In genomic region chr10:74823791-74824183, GRCh38 we compare ENCODE assay signal across 8 cellular contexts. TPM values are rescaled to one million over a fixed set of nuclear protein-coding genes. Genes with fewer than 3 reads are reported as not detected.
DNase-seq lines count a peak whose midpoint lies in the region; ATAC-seq and TF ChIP-seq lines count a peak whose summit lies in the region.

No MANE protein-coding gene starts in this region.

- no peaks in the 10 kb centered on the region for H3K27me3 ChIP-seq in ACC112 (ENCODE audit: insufficient read depth, low read length)
- no peaks in the 10 kb centered on the region for H3K27me3 ChIP-seq in GM23338 (ENCODE audit: insufficient read depth)

- peak overlapping the region; percentile 96 for H3K4me2 ChIP-seq in GM23338

- H4K20me1 ChIP-seq in GM23338 (replicated peaks; ENCODE audit: insufficient read depth) = no peaks in the 10 kb centered on the region

- peak overlapping the region; percentile 98; the same call in 1 of the 2 replicates for H3K4me3 ChIP-seq in ACC112 (ENCODE audit: low read depth, low read length)
- H3K4me3 ChIP-seq in GM23338 = peak overlapping the region; percentile 85

- peaks cover 30% of the 10 kb centered on the region for H3K4me1 ChIP-seq in ACC112 (ENCODE audit: control insufficient read depth, insufficient read depth, low read length, unreplicated experiment)
- H3K4me1 ChIP-seq in GM23338 (ENCODE audit: insufficient read depth) = peaks cover 14% of the 10 kb centered on the region

- peaks cover 3% of the 10 kb centered on the region; the same call in 2 of the 3 replicates for H3K9me3 Mint-ChIP-seq in GM23338
- H3K9me3 Mint-ChIP-seq in activated naive CD8-positive, alpha-beta T cell treated with anti-CD3 and anti-CD28 coated beads, Interleukin-2, amount 50 U/mL, for 24 hours = peaks cover 5% of the 10 kb centered on the region
- no peaks in the 10 kb centered on the region for H3K9me3 Mint-ChIP-seq in naive thymus-derived CD8-positive, alpha-beta T cell

- DNase-seq in GM23338 (ENCODE audit: low spot score) (no peak), NCI-H2029 (lab: John Stamatoyannopoulos, UW) (no peak), AG08396 (ENCODE audit: low spot score) (no peak)
- DNase-seq in activated naive CD8-positive, alpha-beta T cell treated with anti-CD3 and anti-CD28 coated beads, Interleukin-2, amount 50 U/mL, for 24 hours = no peak
- DNase-seq in naive thymus-derived CD8-positive, alpha-beta T cell = no peak

- no peak overlapping the region for H3K27ac ChIP-seq in ACC112 (ENCODE audit: low read depth, low read length)
- H3K27ac ChIP-seq in GM23338 (ENCODE audit: low read depth) = no peak overlapping the region

- POLR2A ChIA-PET in naive thymus-derived CD8-positive, alpha-beta T cell (lab: Charles Lee) = interaction anchor here (0.6 to 3.2 kb wide), 6 partner anchors 9 to 673 kb away, joined by 3 to 17 read pairs (median 3); partner anchors contain the start of gene AP3M1

- H3K79me2 ChIP-seq in ACC112 (ENCODE audit: control insufficient read depth, insufficient read depth, low read length, unreplicated experiment) (peaks cover 13% of the 10 kb centered on the region), GM23338 (replicated peaks; ENCODE audit: insufficient read depth) (peaks cover 18% of the 10 kb centered on the region)

- H3K4me3 Mint-ChIP-seq in GM23338 = peak overlapping the region; percentile 86
- peak overlapping the region; percentile 93 for H3K4me3 Mint-ChIP-seq in activated naive CD8-positive, alpha-beta T cell treated with anti-CD3 and anti-CD28 coated beads, Interleukin-2, amount 50 U/mL, for 24 hours
- H3K4me3 Mint-ChIP-seq in naive thymus-derived CD8-positive, alpha-beta T cell = peak overlapping the region; percentile 82 to 93 (median 86)

- TF ChIP-seq CTCF in GM23338 (conservative IDR thresholded peaks at IDR 0.05; ENCODE audit: low read depth in 2 of 2) = no peak

- peak overlapping the region; percentile 28 for H3K27ac Mint-ChIP-seq in GM23338
- H3K27ac Mint-ChIP-seq in activated naive CD8-positive, alpha-beta T cell treated with anti-CD3 and anti-CD28 coated beads, Interleukin-2, amount 50 U/mL, for 24 hours = peak overlapping the region; percentile 85
- peak overlapping the region in 9 of 10 donors; percentile 82 to 97 (median 93) for H3K27ac Mint-ChIP-seq in naive thymus-derived CD8-positive, alpha-beta T cell

- no peaks in the 10 kb centered on the region for H3K36me3 Mint-ChIP-seq in GM23338 (ENCODE audit: low read depth)
- H3K36me3 Mint-ChIP-seq in activated naive CD8-positive, alpha-beta T cell treated with anti-CD3 and anti-CD28 coated beads, Interleukin-2, amount 50 U/mL, for 24 hours (ENCODE audit: low read depth) = no peaks in the 10 kb centered on the region
- H3K36me3 Mint-ChIP-seq in naive thymus-derived CD8-positive, alpha-beta T cell = no peaks in the 10 kb centered on the region

- H3K9me2 ChIP-seq in GM23338 (ENCODE audit: insufficient read depth) = no peaks in the 10 kb centered on the region

- H3K27me3 Mint-ChIP-seq in GM23338 (ENCODE audit: insufficient read depth, low read depth, poor library complexity) = peaks cover 25% of the 10 kb centered on the region
- H3K27me3 Mint-ChIP-seq in activated naive CD8-positive, alpha-beta T cell treated with anti-CD3 and anti-CD28 coated beads, Interleukin-2, amount 50 U/mL, for 24 hours = no peaks in the 10 kb centered on the region
- no peaks in the 10 kb centered on the region for H3K27me3 Mint-ChIP-seq in naive thymus-derived CD8-positive, alpha-beta T cell

- H3K4me1 Mint-ChIP-seq in GM23338 = peaks cover 37% of the 10 kb centered on the region
- H3K4me1 Mint-ChIP-seq in activated naive CD8-positive, alpha-beta T cell treated with anti-CD3 and anti-CD28 coated beads, Interleukin-2, amount 50 U/mL, for 24 hours = peaks cover 40% of the 10 kb centered on the region
- peaks cover 27 to 56% (median 49%) of the 10 kb centered on the region in 4 donors for H3K4me1 Mint-ChIP-seq in naive thymus-derived CD8-positive, alpha-beta T cell

- H3K36me3 ChIP-seq in ACC112 (ENCODE audit: insufficient read depth, low read length) = no peaks in the 10 kb centered on the region
- no peaks in the 10 kb centered on the region for H3K36me3 ChIP-seq in GM23338 (ENCODE audit: insufficient read depth)

- H3F3A ChIP-seq in GM23338 (replicated peaks; ENCODE audit: low read depth) = no peaks in the 10 kb centered on the region

- no peak overlapping the region for H2AFZ ChIP-seq in ACC112 (ENCODE audit: low read length, unreplicated experiment)
- H2AFZ ChIP-seq in GM23338 = peak overlapping the region; percentile 94; the same call in 1 of the 2 replicates

- ATAC-seq in GM23338 (no peak), GM21786 (IDR thresholded peaks at IDR 0.05; ENCODE audit: unreplicated experiment) (no peak), HG03460 (IDR thresholded peaks at IDR 0.05; ENCODE audit: unreplicated experiment) (no peak)
- ATAC-seq in activated naive CD8-positive, alpha-beta T cell treated with anti-CD3 and anti-CD28 coated beads, Interleukin-2, amount 50 U/mL, for 24 hours = no peak
- no peak for ATAC-seq in naive thymus-derived CD8-positive, alpha-beta T cell

TF ChIP-seq in GM23338, 12 proteins besides CTCF, POLR2A, EP300 and RAD21 (continues in another document):
- no peak for TF ChIP-seq ETS1 (IDR thresholded peaks at IDR 0.05)
- TF ChIP-seq, protein P1, sequence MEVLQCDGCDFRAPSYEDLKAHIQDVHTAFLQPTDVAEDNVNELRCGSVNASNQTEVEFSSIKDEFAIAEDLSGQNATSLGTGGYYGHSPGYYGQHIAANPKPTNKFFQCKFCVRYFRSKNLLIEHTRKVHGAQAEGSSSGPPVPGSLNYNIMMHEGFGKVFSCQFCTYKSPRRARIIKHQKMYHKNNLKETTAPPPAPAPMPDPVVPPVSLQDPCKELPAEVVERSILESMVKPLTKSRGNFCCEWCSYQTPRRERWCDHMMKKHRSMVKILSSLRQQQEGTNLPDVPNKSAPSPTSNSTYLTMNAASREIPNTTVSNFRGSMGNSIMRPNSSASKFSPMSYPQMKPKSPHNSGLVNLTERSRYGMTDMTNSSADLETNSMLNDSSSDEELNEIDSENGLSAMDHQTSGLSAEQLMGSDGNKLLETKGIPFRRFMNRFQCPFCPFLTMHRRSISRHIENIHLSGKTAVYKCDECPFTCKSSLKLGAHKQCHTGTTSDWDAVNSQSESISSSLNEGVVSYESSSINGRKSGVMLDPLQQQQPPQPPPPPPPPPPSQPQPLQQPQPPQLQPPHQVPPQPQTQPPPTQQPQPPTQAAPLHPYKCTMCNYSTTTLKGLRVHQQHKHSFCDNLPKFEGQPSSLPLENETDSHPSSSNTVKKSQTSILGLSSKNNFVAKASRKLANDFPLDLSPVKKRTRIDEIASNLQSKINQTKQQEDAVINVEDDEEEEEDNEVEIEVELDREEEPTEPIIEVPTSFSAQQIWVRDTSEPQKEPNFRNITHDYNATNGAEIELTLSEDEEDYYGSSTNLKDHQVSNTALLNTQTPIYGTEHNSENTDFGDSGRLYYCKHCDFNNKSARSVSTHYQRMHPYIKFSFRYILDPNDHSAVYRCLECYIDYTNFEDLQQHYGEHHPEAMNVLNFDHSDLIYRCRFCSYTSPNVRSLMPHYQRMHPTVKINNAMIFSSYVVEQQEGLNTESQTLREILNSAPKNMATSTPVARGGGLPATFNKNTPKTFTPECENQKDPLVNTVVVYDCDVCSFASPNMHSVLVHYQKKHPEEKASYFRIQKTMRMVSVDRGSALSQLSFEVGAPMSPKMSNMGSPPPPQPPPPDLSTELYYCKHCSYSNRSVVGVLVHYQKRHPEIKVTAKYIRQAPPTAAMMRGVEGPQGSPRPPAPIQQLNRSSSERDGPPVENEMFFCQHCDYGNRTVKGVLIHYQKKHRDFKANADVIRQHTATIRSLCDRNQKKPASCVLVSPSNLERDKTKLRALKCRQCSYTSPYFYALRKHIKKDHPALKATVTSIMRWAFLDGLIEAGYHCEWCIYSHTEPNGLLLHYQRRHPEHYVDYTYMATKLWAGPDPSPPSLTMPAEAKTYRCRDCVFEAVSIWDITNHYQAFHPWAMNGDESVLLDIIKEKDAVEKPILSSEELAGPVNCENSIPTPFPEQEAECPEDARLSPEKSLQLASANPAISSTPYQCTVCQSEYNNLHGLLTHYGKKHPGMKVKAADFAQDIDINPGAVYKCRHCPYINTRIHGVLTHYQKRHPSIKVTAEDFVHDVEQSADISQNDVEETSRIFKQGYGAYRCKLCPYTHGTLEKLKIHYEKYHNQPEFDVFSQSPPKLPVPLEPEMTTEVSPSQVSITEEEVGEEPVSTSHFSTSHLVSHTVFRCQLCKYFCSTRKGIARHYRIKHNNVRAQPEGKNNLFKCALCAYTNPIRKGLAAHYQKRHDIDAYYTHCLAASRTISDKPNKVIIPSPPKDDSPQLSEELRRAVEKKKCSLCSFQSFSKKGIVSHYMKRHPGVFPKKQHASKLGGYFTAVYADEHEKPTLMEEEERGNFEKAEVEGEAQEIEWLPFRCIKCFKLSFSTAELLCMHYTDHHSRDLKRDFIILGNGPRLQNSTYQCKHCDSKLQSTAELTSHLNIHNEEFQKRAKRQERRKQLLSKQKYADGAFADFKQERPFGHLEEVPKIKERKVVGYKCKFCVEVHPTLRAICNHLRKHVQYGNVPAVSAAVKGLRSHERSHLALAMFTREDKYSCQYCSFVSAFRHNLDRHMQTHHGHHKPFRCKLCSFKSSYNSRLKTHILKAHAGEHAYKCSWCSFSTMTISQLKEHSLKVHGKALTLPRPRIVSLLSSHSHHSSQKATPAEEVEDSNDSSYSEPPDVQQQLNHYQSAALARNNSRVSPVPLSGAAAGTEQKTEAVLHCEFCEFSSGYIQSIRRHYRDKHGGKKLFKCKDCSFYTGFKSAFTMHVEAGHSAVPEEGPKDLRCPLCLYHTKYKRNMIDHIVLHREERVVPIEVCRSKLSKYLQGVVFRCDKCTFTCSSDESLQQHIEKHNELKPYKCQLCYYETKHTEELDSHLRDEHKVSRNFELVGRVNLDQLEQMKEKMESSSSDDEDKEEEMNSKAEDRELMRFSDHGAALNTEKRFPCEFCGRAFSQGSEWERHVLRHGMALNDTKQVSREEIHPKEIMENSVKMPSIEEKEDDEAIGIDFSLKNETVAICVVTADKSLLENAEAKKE (CRISPR knock-in tag; IDR thresholded peaks at IDR 0.05) = no peak

RNA-seq across cellular contexts. Expression of gene KAT6B, which starts 2.6 kb away (rescaled TPM):
- total RNA-seq in GM23338 (2014; rRNA removed; shearing (Covaris generic)) = 27.0 and 31.4 TPM in 2 replicates
- 15.4 and 21.3 TPM in 2 replicates for polyA plus RNA-seq in GM23338 (2016; fragmentation: Nextera tagmentation; extraction: Ambion mirVana)
- 10 to 100 TPM; 69.6 to 70.3 TPM for total RNA-seq in naive thymus-derived CD8-positive, alpha-beta T cell
- polyA plus RNA-seq in naive thymus-derived CD8-positive, alpha-beta T cell = 10 to 100 TPM; 19.0 to 29.3 (median 26.2) TPM

Comparison
In these comparisons a context has a peak if more than half of its experiments do, and no peak if none do; other contexts are left out.
1. H3K27ac Mint-ChIP-seq: peak in every context shown above with its lines; median percentile 93 in naive thymus-derived CD8-positive, alpha-beta T cell; 85 in activated naive CD8-positive, alpha-beta T cell treated with anti-CD3 and anti-CD28 coated beads, Interleukin-2, amount 50 U/mL, for 24 hours; 28 in GM23338.